1 cellular context compared by ENCODE assay signal in the genomic region with DNA sequence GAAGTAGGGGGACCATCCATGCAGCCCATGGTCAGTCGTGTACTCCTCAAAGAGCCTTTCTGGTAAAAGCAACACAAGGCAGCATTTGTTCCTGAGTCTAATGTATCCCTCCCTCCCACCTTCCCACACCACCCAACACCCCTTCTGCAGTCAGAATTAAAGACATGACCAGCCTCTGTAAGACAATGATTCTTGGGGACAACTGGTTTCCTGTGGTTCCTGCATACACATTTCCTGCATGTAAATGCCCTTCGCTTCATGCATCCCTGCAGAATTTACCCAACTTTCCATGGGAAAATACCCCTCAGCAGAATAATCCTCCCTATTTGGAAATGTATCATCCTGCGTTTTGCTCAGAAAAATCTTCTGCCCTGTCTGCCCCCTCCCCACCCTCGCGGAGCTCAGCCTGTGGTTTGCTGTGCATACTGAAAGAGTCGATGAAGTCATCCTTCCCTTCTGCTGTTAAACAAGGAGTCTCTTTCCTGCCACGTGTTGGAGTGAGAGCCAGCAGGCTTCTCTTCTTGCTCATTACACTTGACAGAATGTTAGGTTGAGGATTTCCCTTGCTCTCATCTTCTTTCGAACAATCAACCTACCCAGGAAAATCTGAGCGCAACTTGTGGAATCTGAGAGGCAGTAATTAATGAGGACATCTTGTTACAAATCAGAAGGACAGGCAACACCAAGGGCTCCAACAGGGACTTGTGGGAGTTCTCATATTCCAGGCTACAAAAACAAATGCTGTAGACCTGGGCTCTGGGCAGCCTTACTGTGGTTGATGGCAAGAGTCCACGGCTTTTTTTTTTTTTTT.
TF ChIP-seq lines count a peak whose summit lies in the region.

No MANE protein-coding gene starts in this region.

TF ChIP-seq in IMR-90, 13 proteins besides CTCF, POLR2A, EP300 and RAD21:
- TF ChIP-seq NFE2L2 (IDR thresholded peaks at IDR 0.05; ENCODE audit: low read depth, low read length) (no peak), BHLHE40 (IDR thresholded peaks at IDR 0.05; ENCODE audit: low read depth, low read length) (no peak), CEBPB (IDR thresholded peaks at IDR 0.05; ENCODE audit: low read depth, low read length) (no peak), RFX5 (IDR thresholded peaks at IDR 0.05; ENCODE audit: low read depth, low read length) (no peak), CHD1 (IDR thresholded peaks at IDR 0.05; ENCODE audit: low read depth, low read length) (no peak), RCOR1 (IDR thresholded peaks at IDR 0.05; ENCODE audit: insufficient replicate concordance, low read length) (no peak), USF2 (IDR thresholded peaks at IDR 0.05; ENCODE audit: low read depth, low read length) (peak; percentile 50; the same call in 1 of the 2 replicates), SMC3 (IDR thresholded peaks at IDR 0.05; ENCODE audit: low read depth, low read length) (no peak), MAZ (IDR thresholded peaks at IDR 0.05; ENCODE audit: borderline replicate concordance, low read depth, low read length) (peak; percentile 50; the same call in 1 of the 2 replicates), MXI1 (IDR thresholded peaks at IDR 0.05; ENCODE audit: borderline replicate concordance, low read depth, low read length) (peak; percentile 45; the same call in 1 of the 2 replicates)
- TF ChIP-seq, protein P1, sequence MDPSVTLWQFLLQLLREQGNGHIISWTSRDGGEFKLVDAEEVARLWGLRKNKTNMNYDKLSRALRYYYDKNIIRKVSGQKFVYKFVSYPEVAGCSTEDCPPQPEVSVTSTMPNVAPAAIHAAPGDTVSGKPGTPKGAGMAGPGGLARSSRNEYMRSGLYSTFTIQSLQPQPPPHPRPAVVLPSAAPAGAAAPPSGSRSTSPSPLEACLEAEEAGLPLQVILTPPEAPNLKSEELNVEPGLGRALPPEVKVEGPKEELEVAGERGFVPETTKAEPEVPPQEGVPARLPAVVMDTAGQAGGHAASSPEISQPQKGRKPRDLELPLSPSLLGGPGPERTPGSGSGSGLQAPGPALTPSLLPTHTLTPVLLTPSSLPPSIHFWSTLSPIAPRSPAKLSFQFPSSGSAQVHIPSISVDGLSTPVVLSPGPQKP (IDR thresholded peaks at IDR 0.05; ENCODE audit: borderline replicate concordance, low read depth, low read length) = no peak
